21 cellular contexts compared by ENCODE assay signal in the genomic region with DNA sequence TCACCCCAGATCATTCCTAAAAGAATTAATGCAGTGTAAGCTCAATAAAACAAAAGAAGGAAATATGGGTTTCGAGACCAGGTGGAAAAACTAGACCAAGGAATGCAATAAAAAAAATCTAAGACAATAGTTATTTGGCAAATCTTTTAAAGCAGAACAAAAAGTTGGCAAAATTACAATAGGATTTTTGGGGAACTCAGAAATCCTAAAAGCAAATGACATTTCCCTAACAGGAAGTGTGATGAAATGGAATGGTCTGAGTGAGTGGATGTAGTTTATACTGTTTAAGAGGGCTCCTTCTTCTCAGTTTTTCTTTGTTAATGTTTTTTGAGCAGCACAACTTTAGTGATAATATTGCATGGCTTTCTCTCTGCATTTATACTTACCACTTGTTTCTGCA.
"Had no signal": no experiment of that assay in that cellular context is flagged by ENCODE, and none has a peak within 500 bp of the region (broad histone marks: within the 10 kb centered on the region; RNA-seq: fewer than 3 reads in every experiment).

No MANE protein-coding gene starts in this region.

- H3K27ac Mint-ChIP-seq: activated CD4-positive, alpha-beta memory T cell treated with anti-CD3 and anti-CD28 coated beads for 36 hours; activated naive CD8-positive, alpha-beta T cell treated with anti-CD3 and anti-CD28 coated beads, Interleukin-2, amount 50 U/mL, for 24 hours; immature natural killer cell; natural killer cell; T-helper 1 cell treated with Interleukin-12 subunit alpha and Interleukin-12 subunit beta and Interleukin-4 antibody, amounts not matched to agents 30 μg/mL and 1 μg/mL, for 36 hours; type B pancreatic cell had no signal

- H3K36me3 Mint-ChIP-seq: activated CD4-positive, alpha-beta memory T cell treated with anti-CD3 and anti-CD28 coated beads for 36 hours; immature natural killer cell; natural killer cell; type B pancreatic cell had no signal

- H3K36me3 ChIP-seq: cardiac muscle cell, esophagus squamous epithelium, left lung, thoracic aorta had no signal

- H3K27me3 ChIP-seq: cardiac muscle cell, esophagus squamous epithelium, left lung had no signal

- H3K27me3 Mint-ChIP-seq: activated CD4-positive, alpha-beta memory T cell treated with anti-CD3 and anti-CD28 coated beads for 36 hours; activated naive CD8-positive, alpha-beta T cell treated with anti-CD3 and anti-CD28 coated beads, Interleukin-2, amount 50 U/mL, for 24 hours; type B pancreatic cell had no signal

- H3K4me1 Mint-ChIP-seq: activated naive CD8-positive, alpha-beta T cell treated with anti-CD3 and anti-CD28 coated beads, Interleukin-2, amount 50 U/mL, for 24 hours; immature natural killer cell; natural killer cell had no signal

- H3K4me3 Mint-ChIP-seq: activated CD4-positive, alpha-beta memory T cell treated with anti-CD3 and anti-CD28 coated beads for 36 hours; activated naive CD8-positive, alpha-beta T cell treated with anti-CD3 and anti-CD28 coated beads, Interleukin-2, amount 50 U/mL, for 24 hours; immature natural killer cell; natural killer cell; T-helper 1 cell treated with Interleukin-12 subunit alpha and Interleukin-12 subunit beta and Interleukin-4 antibody, amounts not matched to agents 30 μg/mL and 1 μg/mL, for 36 hours; type B pancreatic cell had no signal

- H3K9me3 ChIP-seq: esophagus squamous epithelium, left lung, thoracic aorta had no signal

- H3K9me3 Mint-ChIP-seq: activated CD4-positive, alpha-beta memory T cell treated with anti-CD3 and anti-CD28 coated beads for 36 hours; type B pancreatic cell had no signal

- H3K27ac ChIP-seq: cardiac muscle cell, esophagus squamous epithelium, left lung, thoracic aorta had no signal

- H3K4me3 ChIP-seq: cardiac muscle cell, esophagus squamous epithelium, left lung, thoracic aorta had no signal

- DNase-seq: activated CD4-positive, alpha-beta memory T cell treated with anti-CD3 and anti-CD28 coated beads for 36 hours; activated CD4-positive, alpha-beta T cell treated with anti-CD3 and anti-CD28 coated beads for 48 hours; activated CD4-positive, CD25-positive, alpha-beta regulatory T cell; activated effector memory CD4-positive, alpha-beta T cell treated with anti-CD3 and anti-CD28 coated beads, Interleukin-2, amount 50 U/mL, for 16 hours; activated naive CD4-positive, alpha-beta T cell treated with anti-CD3 and anti-CD28 coated beads, Interleukin-2, amount 50 U/mL, for 16 hours; activated naive CD8-positive, alpha-beta T cell treated with anti-CD3 and anti-CD28 coated beads, Interleukin-2, amount 50 U/mL, for 24 hours; effector CD8-positive, alpha-beta T cell; esophagus squamous epithelium; immature natural killer cell; left lung; mammary epithelial cell; midbrain; natural killer cell; right cardiac atrium; stimulated activated CD4-positive, alpha-beta T cell treated with anti-CD3 and anti-CD28 coated beads, Interleukin-4, amount 100 ng/mL, for 24 hours; stimulated activated naive CD4-positive, alpha-beta T cell treated with Interleukin-2 at 50 U/mL for 16 hours; T1000 had no signal
